Comparison of ENCODE assay signal across 8 cellular contexts in genomic region chr3:23324745-23325144, GRCh38.
DNase-seq lines count a peak whose midpoint lies in the region; ATAC-seq and TF ChIP-seq lines count a peak whose summit lies in the region.

No MANE protein-coding gene starts in this region.

- H2BK5ac ChIP-seq in H9 (ENCODE audit: insufficient read length, low read length) = no peak overlapping the region

- H3K18ac ChIP-seq in H9 (ENCODE audit: insufficient read length, low read depth, low read length) = no peak overlapping the region

- TF ChIP-seq POLR2A in spleen (IDR thresholded peaks at IDR 0.05) = no peak

- 36% methylated on average over 1 of the region's 1 CpG for WGBS in smooth muscle cell (ENCODE audit: low lambda C conversion rate)
- 0 to 8% (median 5%) methylated on average over 1 of the region's 1 CpG for WGBS in spleen, 5 donors
- no CpG with 5 or more reads among the region's 1 CpG for WGBS in H9 (ENCODE audit: extremely low coverage, insufficient read length, low lambda C conversion rate)

- no peaks in the 10 kb centered on the region for H3K36me3 Mint-ChIP-seq in H9 (ENCODE audit: insufficient read depth in 1 of 3, low read depth in 3 of 3)

- H3K9me3 ChIP-seq in smooth muscle cell (replicated peaks; ENCODE audit: low read depth) (no peaks in the 10 kb centered on the region), spleen (no peaks in the 10 kb centered on the region), H9 (ENCODE audit: control insufficient read depth, low read depth, low read length) (no peaks in the 10 kb centered on the region)

- H2BK120ac ChIP-seq in H9 (ENCODE audit: low read depth, low read length, poor library complexity, severe bottlenecking) = no peak overlapping the region

- no peaks in the 10 kb centered on the region for H3K9me3 Mint-ChIP-seq in H9

- intact Hi-C loops in spleen (cut with DNase I; ENCODE audit: low total_unique reads) = no loop called here

- no peak overlapping the region for H3K4ac ChIP-seq in H9 (ENCODE audit: low read depth, low read length)

- no peaks in the 10 kb centered on the region for H3K79me1 ChIP-seq in H9 (ENCODE audit: insufficient read depth, low read depth, low read length, poor library complexity, severe bottlenecking)

- H3K36me3 ChIP-seq in smooth muscle cell (ENCODE audit: low read depth) = no peaks in the 10 kb centered on the region
- no peaks in the 10 kb centered on the region for H3K36me3 ChIP-seq in spleen

- no peak overlapping the region for H2AK5ac ChIP-seq in H9 (ENCODE audit: insufficient read length, low read length)

- no peak overlapping the region for H3K27ac Mint-ChIP-seq in H9

- no peak overlapping the region for H3K14ac ChIP-seq in H9 (ENCODE audit: insufficient read depth, low read length)

- peaks cover 2 to 6% of the 10 kb centered on the region in 2 experiments; a peak in 3 of 4 replicates for H3K4me1 Mint-ChIP-seq in H9

- H3F3A ChIP-seq in smooth muscle cell (ENCODE audit: low read depth) = no peaks in the 10 kb centered on the region

- H3K27ac ChIP-seq in smooth muscle cell (ENCODE audit: low read depth) (peak overlapping the region; percentile 11), spleen (peak overlapping the region in 2 of 8 donors; percentile 7 to 9), caudate nucleus (ENCODE audit: low read depth, low read length) (no peak overlapping the region), H9 (ENCODE audit: insufficient read length, low read depth, low read length) (no peak overlapping the region)

- no peaks in the 10 kb centered on the region for H3K27me3 Mint-ChIP-seq in H9 (ENCODE audit: low read depth)

- no peak overlapping the region for H4K91ac ChIP-seq in H9 (ENCODE audit: insufficient read length, low read depth, low read length)

- no peak overlapping the region for H3K56ac ChIP-seq in H9 (ENCODE audit: insufficient read length, low read depth, low read length)

- no peak overlapping the region for H3T11ph ChIP-seq in H9 (ENCODE audit: low read length)

- H4K20me1 ChIP-seq in smooth muscle cell (ENCODE audit: low read depth) = peaks cover 54% of the 10 kb centered on the region
- no peaks in the 10 kb centered on the region for H4K20me1 ChIP-seq in H9 (ENCODE audit: control insufficient read depth, insufficient read depth, insufficient read length)

- no peak overlapping the region for H3K4me3 Mint-ChIP-seq in H9

- H3K27me3 ChIP-seq in smooth muscle cell (ENCODE audit: low read depth) (no peaks in the 10 kb centered on the region), spleen (replicated peaks in 1 of 7) (no peaks in the 10 kb centered on the region), H9 (ENCODE audit: insufficient read depth, low read length) (no peaks in the 10 kb centered on the region)

- H2BK15ac ChIP-seq in H9 (ENCODE audit: low read depth, low read length) = no peak overlapping the region

- no peak overlapping the region for H3K9ac ChIP-seq in smooth muscle cell (ENCODE audit: low read depth)
- H3K9ac ChIP-seq in H9 (ENCODE audit: extremely low read depth, insufficient read length, low read length) = no peak overlapping the region

- DNase-seq in HS-27A (ENCODE audit: low read depth) (peak; percentile 40), astrocyte of the cerebellum (ENCODE audit: low read depth) (peak; percentile 45), smooth muscle cell (lab: John Stamatoyannopoulos, UW; ENCODE audit: unreplicated experiment) (no peak), spleen (no peak), G401 (ENCODE audit: low spot score) (no peak), caudate nucleus (lab: John Stamatoyannopoulos, UW) (no peak), H9 (no peak)

- H2AFZ ChIP-seq in smooth muscle cell (ENCODE audit: low read depth) (no peak overlapping the region), H9 (ENCODE audit: low read length) (no peak overlapping the region)

- H2BK20ac ChIP-seq in H9 (ENCODE audit: low read depth, low read length, poor library complexity, severe bottlenecking) = no peak overlapping the region

- no peak overlapping the region for H4K5ac ChIP-seq in H9 (ENCODE audit: insufficient read length, low read depth, low read length)

- in situ Hi-C loops in astrocyte of the cerebellum (cut with HindIII; ENCODE audit: low sequenced_read_pairs) = no loop called here
- in situ Hi-C loops in G401 (cut with HindIII; ENCODE audit: low sequenced_read_pairs) = no loop called here

- H4K8ac ChIP-seq in H9 (replicated peaks; ENCODE audit: insufficient read length, low read depth, low read length) = no peak overlapping the region

- H3K79me2 ChIP-seq in smooth muscle cell (ENCODE audit: low read depth) = peaks cover 29% of the 10 kb centered on the region
- H3K79me2 ChIP-seq in H9 (ENCODE audit: insufficient read depth, low read length) = no peaks in the 10 kb centered on the region; the same call in 1 of the 2 replicates

- no peak overlapping the region for H2BK12ac ChIP-seq in H9 (ENCODE audit: insufficient read length, low read depth, low read length)

- no peak for TF ChIP-seq CTCF in astrocyte of the cerebellum (IDR thresholded peaks at IDR 0.05; ENCODE audit: low read depth, low read length, missing control alignments)
- TF ChIP-seq CTCF in smooth muscle cell (IDR thresholded peaks at IDR 0.05; ENCODE audit: borderline replicate concordance, insufficient read depth, poor library complexity, severe bottlenecking) = no peak
- TF ChIP-seq CTCF in spleen (IDR thresholded peaks at IDR 0.05 in 8 of 11, conservative IDR thresholded peaks at IDR 0.05 in 3 of 11) = no peak
- TF ChIP-seq CTCF in H9 (conservative IDR thresholded peaks at IDR 0.05) = no peak

- H3K4me1 ChIP-seq in smooth muscle cell (ENCODE audit: low read depth) (no peaks in the 10 kb centered on the region), spleen (peaks cover 8 to 42% (median 25%) of the 10 kb centered on the region in 6 donors), H9 (ENCODE audit: insufficient read depth, low read length) (no peaks in the 10 kb centered on the region)

- H3K23me2 ChIP-seq in H9 (ENCODE audit: insufficient read length, low read depth, low read length, poor library complexity, severe bottlenecking) = no peaks in the 10 kb centered on the region

- peak overlapping the region; percentile 52 for H3K4me2 ChIP-seq in smooth muscle cell
- H3K4me2 ChIP-seq in H9 (ENCODE audit: insufficient read depth, insufficient read length, low read length) = no peak overlapping the region

- ATAC-seq in GM19035 (IDR thresholded peaks at IDR 0.05; ENCODE audit: unreplicated experiment) = peak; percentile 55

- H3K23ac ChIP-seq in H9 (ENCODE audit: insufficient read length, low read depth, low read length) = no peak overlapping the region

- H3K4me3 ChIP-seq in astrocyte of the cerebellum (ENCODE audit: low read depth, low read length) (no peak overlapping the region), smooth muscle cell (no peak overlapping the region), spleen (no peak overlapping the region)

Comparison
In these comparisons a context has a peak if more than half of its experiments do, and no peak if none do; other contexts are left out.
1. DNase-seq: peak in HS-27A (single experiment) and astrocyte of the cerebellum (single experiment); none in smooth muscle cell (single experiment), spleen (single experiment), G401 (single experiment), caudate nucleus (0 of 61) and H9 (single experiment).